Comparison of ENCODE assay signal across 1 cellular context in the genomic region with DNA sequence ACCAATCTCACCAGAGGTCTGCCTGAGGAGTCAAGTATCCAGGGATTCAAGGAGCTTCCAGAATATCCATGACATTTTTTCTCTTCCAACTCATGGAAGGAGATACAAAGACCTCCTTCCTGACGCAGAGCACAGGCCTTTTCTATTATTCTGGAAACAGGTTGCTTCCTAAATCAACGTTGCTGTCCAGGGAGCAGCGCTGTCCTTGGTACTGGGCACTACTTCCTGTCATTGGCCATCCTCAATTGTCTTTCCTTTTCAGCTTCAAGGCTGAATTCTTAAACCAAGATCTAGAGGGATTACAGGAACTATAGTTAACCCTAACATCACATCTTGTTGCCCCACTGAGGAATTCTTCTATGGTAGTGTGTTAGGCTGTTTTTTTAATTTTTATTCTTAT.
TF ChIP-seq lines count a peak whose summit lies in the region.

No MANE protein-coding gene starts in this region.

TF ChIP-seq in GM12878, 131 proteins besides CTCF, POLR2A, EP300 and RAD21:
- TF ChIP-seq, protein P1, sequence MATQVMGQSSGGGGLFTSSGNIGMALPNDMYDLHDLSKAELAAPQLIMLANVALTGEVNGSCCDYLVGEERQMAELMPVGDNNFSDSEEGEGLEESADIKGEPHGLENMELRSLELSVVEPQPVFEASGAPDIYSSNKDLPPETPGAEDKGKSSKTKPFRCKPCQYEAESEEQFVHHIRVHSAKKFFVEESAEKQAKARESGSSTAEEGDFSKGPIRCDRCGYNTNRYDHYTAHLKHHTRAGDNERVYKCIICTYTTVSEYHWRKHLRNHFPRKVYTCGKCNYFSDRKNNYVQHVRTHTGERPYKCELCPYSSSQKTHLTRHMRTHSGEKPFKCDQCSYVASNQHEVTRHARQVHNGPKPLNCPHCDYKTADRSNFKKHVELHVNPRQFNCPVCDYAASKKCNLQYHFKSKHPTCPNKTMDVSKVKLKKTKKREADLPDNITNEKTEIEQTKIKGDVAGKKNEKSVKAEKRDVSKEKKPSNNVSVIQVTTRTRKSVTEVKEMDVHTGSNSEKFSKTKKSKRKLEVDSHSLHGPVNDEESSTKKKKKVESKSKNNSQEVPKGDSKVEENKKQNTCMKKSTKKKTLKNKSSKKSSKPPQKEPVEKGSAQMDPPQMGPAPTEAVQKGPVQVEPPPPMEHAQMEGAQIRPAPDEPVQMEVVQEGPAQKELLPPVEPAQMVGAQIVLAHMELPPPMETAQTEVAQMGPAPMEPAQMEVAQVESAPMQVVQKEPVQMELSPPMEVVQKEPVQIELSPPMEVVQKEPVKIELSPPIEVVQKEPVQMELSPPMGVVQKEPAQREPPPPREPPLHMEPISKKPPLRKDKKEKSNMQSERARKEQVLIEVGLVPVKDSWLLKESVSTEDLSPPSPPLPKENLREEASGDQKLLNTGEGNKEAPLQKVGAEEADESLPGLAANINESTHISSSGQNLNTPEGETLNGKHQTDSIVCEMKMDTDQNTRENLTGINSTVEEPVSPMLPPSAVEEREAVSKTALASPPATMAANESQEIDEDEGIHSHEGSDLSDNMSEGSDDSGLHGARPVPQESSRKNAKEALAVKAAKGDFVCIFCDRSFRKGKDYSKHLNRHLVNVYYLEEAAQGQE (IDR thresholded peaks at IDR 0.05; ENCODE audit: low read depth, low read length) = peak; percentile 77
- no peak for TF ChIP-seq IRF5 (IDR thresholded peaks at IDR 0.05; ENCODE audit: borderline replicate concordance)
